18 cellular contexts compared by ENCODE assay signal in the genomic region with DNA sequence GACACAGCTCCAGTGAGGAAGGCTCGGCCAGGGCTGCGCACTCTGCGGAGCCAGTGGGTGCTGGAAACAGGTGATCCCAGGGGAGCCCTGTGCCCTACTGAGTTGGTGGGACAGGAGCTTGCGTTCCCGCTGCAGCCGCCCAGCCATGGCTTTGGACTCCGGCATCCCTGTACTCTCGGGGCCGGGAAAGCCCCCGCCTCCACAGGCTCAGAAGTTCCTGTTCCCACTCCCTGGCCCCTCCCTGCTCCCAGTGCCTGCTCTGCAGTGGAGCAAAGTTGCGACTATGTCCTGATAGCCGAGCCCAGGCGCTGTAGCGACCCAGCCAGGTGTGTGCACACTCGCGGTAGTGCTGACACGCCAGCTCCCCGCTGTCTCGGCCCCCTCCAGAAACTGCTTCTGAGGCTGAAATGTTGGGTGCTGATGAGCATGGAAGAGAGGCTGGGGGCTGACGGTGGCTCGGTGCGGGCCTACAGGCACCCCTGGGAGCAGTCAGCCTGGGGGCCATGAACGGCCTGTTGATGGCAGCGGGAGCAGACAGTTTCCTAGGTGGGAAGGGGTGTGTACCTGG.
"Had no signal": no experiment of that assay in that cellular context is flagged by ENCODE, and none has a peak within 500 bp of the region (broad histone marks: within the 10 kb centered on the region; RNA-seq: fewer than 3 reads in every experiment).

No MANE protein-coding gene starts in this region.

- H3K4me1 Mint-ChIP-seq: activated B cell treated with CpG ODN at 0.5 μM for 24 hours; activated CD4-positive, alpha-beta T cell treated with anti-CD3 and anti-CD28 coated beads, Interleukin-2, amount 10 ng/mL, durations not matched to agents 24 days and 14 days; activated naive CD8-positive, alpha-beta T cell treated with anti-CD3 and anti-CD28 coated beads for 36 hours; nephron had no signal

- H3K27me3 ChIP-seq: brain microvascular endothelial cell, heart left ventricle, right lobe of liver, thyroid gland, vagina had no signal

- H3K4me1 ChIP-seq: heart left ventricle, prostate gland, right lobe of liver, thyroid gland, vagina had no signal

- H3K27ac Mint-ChIP-seq: activated B cell treated with CpG ODN at 0.5 μM for 24 hours; activated CD4-positive, alpha-beta T cell treated with anti-CD3 and anti-CD28 coated beads, Interleukin-2, amount 10 ng/mL, durations not matched to agents 24 days and 14 days; activated CD8-positive, alpha-beta T cell treated with anti-CD3 and anti-CD28 coated beads, Interleukin-2, amount 10 ng/mL, durations not matched to agents 7 days and 5 days; activated naive CD8-positive, alpha-beta T cell treated with anti-CD3 and anti-CD28 coated beads for 36 hours; nephron had no signal

- H3K4me3 ChIP-seq: heart left ventricle, prostate gland, right lobe of liver, thyroid gland, vagina had no signal

- H3K4me3 Mint-ChIP-seq: activated B cell treated with CpG ODN at 0.5 μM for 24 hours; activated CD4-positive, alpha-beta T cell treated with anti-CD3 and anti-CD28 coated beads, Interleukin-2, amount 10 ng/mL, durations not matched to agents 24 days and 14 days; activated CD8-positive, alpha-beta T cell treated with anti-CD3 and anti-CD28 coated beads, Interleukin-2, amount 10 ng/mL, durations not matched to agents 7 days and 5 days; activated naive CD8-positive, alpha-beta T cell treated with anti-CD3 and anti-CD28 coated beads for 36 hours; nephron had no signal

- H3K27ac ChIP-seq: brain microvascular endothelial cell, heart left ventricle, prostate gland, right lobe of liver, thyroid gland, vagina had no signal

- DNase-seq: activated B cell treated with CpG ODN at 0.5 μM for 24 hours; activated CD4-positive, alpha-beta T cell treated with anti-CD3 and anti-CD28 coated beads, Interleukin-2, amount 10 ng/mL, durations not matched to agents 24 days and 14 days; activated CD8-positive, alpha-beta T cell treated with anti-CD3 and anti-CD28 coated beads, Interleukin-2, amount 10 ng/mL, durations not matched to agents 7 days and 5 days; activated gamma-delta T cell treated with Interleukin-2 at 50 U/mL for 16 hours; activated naive CD8-positive, alpha-beta T cell treated with anti-CD3 and anti-CD28 coated beads for 36 hours; brain microvascular endothelial cell; effector memory CD4-positive, alpha-beta T cell; foreskin melanocyte; mesenchymal stem cell; occipital lobe; stimulated activated CD4-positive, alpha-beta T cell treated with anti-CD3 and anti-CD28 coated beads, Interleukin-1b, Interleukin-23, amount 100 ng/mL, for 48 hours; SW 1271 had no signal

- H3K36me3 ChIP-seq: brain microvascular endothelial cell, heart left ventricle, prostate gland, right lobe of liver, thyroid gland, vagina had no signal

- H3K9me3 ChIP-seq: heart left ventricle, prostate gland, right lobe of liver, thyroid gland, vagina had no signal

- ATAC-seq: activated CD8-positive, alpha-beta T cell treated with anti-CD3 and anti-CD28 coated beads, Interleukin-2, amount 10 ng/mL, durations not matched to agents 7 days and 5 days; heart left ventricle had no signal

- H3K27me3 Mint-ChIP-seq: activated B cell treated with CpG ODN at 0.5 μM for 24 hours; activated CD4-positive, alpha-beta T cell treated with anti-CD3 and anti-CD28 coated beads, Interleukin-2, amount 10 ng/mL, durations not matched to agents 24 days and 14 days; activated naive CD8-positive, alpha-beta T cell treated with anti-CD3 and anti-CD28 coated beads for 36 hours had no signal

- H3K9me3 Mint-ChIP-seq: activated B cell treated with CpG ODN at 0.5 μM for 24 hours; activated CD4-positive, alpha-beta T cell treated with anti-CD3 and anti-CD28 coated beads, Interleukin-2, amount 10 ng/mL, durations not matched to agents 24 days and 14 days; nephron had no signal
